Comparison of ENCODE assay signal across 8 cellular contexts in genomic region chr16:81004646-81005353, GRCh38. TPM values are rescaled to one million over a fixed set of nuclear protein-coding genes. Genes with fewer than 3 reads are reported as not detected.
DNase-seq lines count a peak whose midpoint lies in the region; ATAC-seq and TF ChIP-seq lines count a peak whose summit lies in the region.

No MANE protein-coding gene starts in this region.

- TF ChIP-seq CTCF in RWPE1 (conservative IDR thresholded peaks at IDR 0.05; ENCODE audit: low read depth) (peak; percentile 67), chondrocyte (IDR thresholded peaks at IDR 0.05) (peak; percentile 93), vagina (IDR thresholded peaks at IDR 0.05) (peak; percentile 40 to 68 (median 54))

- H3K27ac ChIP-seq in HUES48 (ENCODE audit: low read depth, low read length), result no peak overlapping the region
- peak overlapping the region; percentile 63 for H3K27ac ChIP-seq in RWPE1
- H3K27ac ChIP-seq in vagina, result peak overlapping the region; percentile 25

- no peaks in the 10 kb centered on the region for H3K9me3 ChIP-seq in HUES48 (ENCODE audit: control insufficient read depth, insufficient read depth, low read length)
- no peaks in the 10 kb centered on the region for H3K9me3 ChIP-seq in vagina

- H3K27me3 ChIP-seq in HUES48 (ENCODE audit: control insufficient read depth, insufficient read depth, low read length) (no peaks in the 10 kb centered on the region), vagina (no peaks in the 10 kb centered on the region)

- H3K36me3 ChIP-seq in HUES48 (ENCODE audit: control insufficient read depth, insufficient read depth, low read length) (peaks cover 5% of the 10 kb centered on the region; the same call in 1 of the 2 replicates), vagina (no peaks in the 10 kb centered on the region)

- H3K27ac Mint-ChIP-seq in chondrocyte (ENCODE audit: unreplicated experiment), result peak overlapping the region; percentile 85

- DNase-seq in DMS79 treated with DMSO at 0.1 percent for 48 hours (lab: John Stamatoyannopoulos, UW), result peak; percentile 23
- DNase-seq in DMS79 (lab: John Stamatoyannopoulos, UW), result no peak
- DNase-seq in RWPE1 (ENCODE audit: low spot score), result peak; percentile 37
- DNase-seq in chondrocyte (ENCODE audit: low spot score), result no peak
- DNase-seq in middle frontal gyrus (ENCODE audit: extremely low spot score, low spot score), result peak; percentile 64
- no peak for DNase-seq in vagina (ENCODE audit: extremely low spot score in 2 of 2)

- H3K4me1 Mint-ChIP-seq in chondrocyte (ENCODE audit: low read depth), result peaks cover 42% of the 10 kb centered on the region

- intact Hi-C loops in vagina (cut with DNase I), result no loop called here

- POLR2A ChIA-PET in RWPE1 (lab: Yijun Ruan, JAX; ENCODE audit: low non-redundant PET), result no interaction called here

- H3K9ac ChIP-seq in HUES48 (ENCODE audit: low read depth, low read length), result no peak overlapping the region

- H3K4me1 ChIP-seq in HUES48 (ENCODE audit: control insufficient read depth, insufficient read depth, low read length) (peaks cover 14% of the 10 kb centered on the region; the same call in 1 of the 2 replicates), vagina (peaks cover 28% of the 10 kb centered on the region)

- H3K4me3 Mint-ChIP-seq in chondrocyte (ENCODE audit: unreplicated experiment), result peak overlapping the region; percentile 54

- no peak for ATAC-seq in HG03095 (IDR thresholded peaks at IDR 0.05; ENCODE audit: unreplicated experiment)

- H3K9me3 Mint-ChIP-seq in chondrocyte (ENCODE audit: low read depth), result no peaks in the 10 kb centered on the region

- CTCF ChIA-PET in RWPE1 (lab: Yijun Ruan, JAX), result interaction anchor here (0.6 to 0.9 kb wide), 10 partner anchors 11 to 1640 kb away, joined by 3 to 5 read pairs (median 3); no protein-coding TSS in a partner anchor

- no peak for TF ChIP-seq POLR2A in vagina (IDR thresholded peaks at IDR 0.05)

- H3K27me3 Mint-ChIP-seq in chondrocyte (ENCODE audit: low read depth), result no peaks in the 10 kb centered on the region

- peak overlapping the region; percentile 29 for H3K4me3 ChIP-seq in HUES48 (ENCODE audit: low read depth, low read length)
- no peak overlapping the region for H3K4me3 ChIP-seq in vagina

- H3K36me3 Mint-ChIP-seq in chondrocyte (ENCODE audit: low read depth), result no peaks in the 10 kb centered on the region

RNA-seq across cellular contexts. Expression of gene CMC2, which starts 1.9 kb away (rescaled TPM):
- total RNA-seq in chondrocyte (42.4 to 61.6 TPM (median 45.8 TPM) in 3 replicates), vagina (6.6 TPM)

RNA-seq across cellular contexts. Expression of gene CENPN, which starts 2.2 kb away (rescaled TPM):
- total RNA-seq in chondrocyte, result 9.2 to 14.6 TPM (median 10.8 TPM) in 3 replicates
- total RNA-seq in vagina, result 8.3 TPM

RNA-seq across cellular contexts. Expression of gene ATMIN, which starts 30.8 kb away (rescaled TPM):
- total RNA-seq in chondrocyte (27.9 to 34.5 TPM (median 34.4 TPM) in 3 replicates), vagina (29.7 TPM)

Comparison
In these comparisons a context has a peak if more than half of its experiments do, and no peak if none do; other contexts are left out.
1. DNase-seq: peak in DMS79 treated with DMSO at 0.1 percent for 48 hours (single experiment), RWPE1 (single experiment) and middle frontal gyrus (single experiment); none in DMS79 (single experiment), chondrocyte (single experiment) and vagina (0 of 2).
2. Peak in every context shown above with its lines, with median percentiles within 50 percentile points of each other: CTCF ChIP-seq.